Comparison of ENCODE assay signal across 7 cellular contexts in genomic region chr15:74382004-74382816, GRCh38. TPM values are rescaled to one million over a fixed set of nuclear protein-coding genes. Genes with fewer than 3 reads are reported as not detected.
DNase-seq lines count a peak whose midpoint lies in the region; TF ChIP-seq lines count a peak whose summit lies in the region.

No MANE protein-coding gene starts in this region.

- DNase-seq in GM12865 (ENCODE audit: low read depth): peak; percentile 86
- DNase-seq in RPMI7951 (ENCODE audit: low read depth): peak; percentile 76
- DNase-seq in activated T-helper 9 cell treated with anti-CD3 and anti-CD28 coated beads, Interleukin-2, amount 50 U/mL, for 16 hours (ENCODE audit: low read depth): peak; percentile 66
- DNase-seq in fibroblast of the conjunctiva (ENCODE audit: low read depth): peak; percentile 60
- DNase-seq in tibial nerve (ENCODE audit: low spot score in 2 of 2): peak; percentile 75 to 82

- no peak for TF ChIP-seq POLR2A in tibial nerve (IDR thresholded peaks at IDR 0.05)

- WGBS in tibial nerve, 2 donors: 33 to 51% methylated on average over 8 to 13 of the region's 13 CpGs

- peak; percentile 99 for TF ChIP-seq RAD21 in Ishikawa (IDR thresholded peaks at IDR 0.05; ENCODE audit: low read depth)

- H3K27me3 ChIP-seq in neutrophil: peaks cover 18% of the 10 kb centered on the region
- H3K27me3 ChIP-seq in tibial nerve: no peaks in the 10 kb centered on the region

- no peaks in the 10 kb centered on the region for H3K9me3 ChIP-seq in neutrophil
- H3K9me3 ChIP-seq in tibial nerve: no peaks in the 10 kb centered on the region

- H3K4me3 ChIP-seq in GM12865 (ENCODE audit: low read depth, low read length) (no peak overlapping the region), neutrophil (ENCODE audit: low read depth in 1 of 2, low read length in 1 of 2) (no peak overlapping the region), tibial nerve (no peak overlapping the region)

- TF ChIP-seq EP300 in Ishikawa (IDR thresholded peaks at IDR 0.05; ENCODE audit: borderline replicate concordance): no peak
- TF ChIP-seq EP300 in tibial nerve (IDR thresholded peaks at IDR 0.05): no peak

- H3K4me1 ChIP-seq in neutrophil (ENCODE audit: control insufficient read depth in 1 of 2, insufficient read depth in 1 of 2, low read depth in 1 of 2, low read length in 1 of 2) (peaks cover 7 to 16% of the 10 kb centered on the region in 2 experiments), tibial nerve (peaks cover 0 to 40% (median 18%) of the 10 kb centered on the region in 4 donors)

- no peaks in the 10 kb centered on the region for H3K36me3 ChIP-seq in neutrophil
- H3K36me3 ChIP-seq in tibial nerve: no peaks in the 10 kb centered on the region

- H3K27ac ChIP-seq in neutrophil (no peak overlapping the region), tibial nerve (peak overlapping the region in 1 of 4 donors; percentile 9)

- peak; percentile 97 for TF ChIP-seq CTCF in GM12865 (IDR thresholded peaks at IDR 0.05; ENCODE audit: insufficient read depth, low read depth, low read length, missing control alignments)
- peak; percentile 84 for TF ChIP-seq CTCF in neutrophil (IDR thresholded peaks at IDR 0.05)
- peak; percentile 89 to 97 (median 94) for TF ChIP-seq CTCF in tibial nerve (IDR thresholded peaks at IDR 0.05)

TF ChIP-seq in Ishikawa, 13 proteins besides CTCF, POLR2A, EP300 and RAD21:
- TF ChIP-seq CEBPB (IDR thresholded peaks at IDR 0.05) (no peak), ZBTB7A (IDR thresholded peaks at IDR 0.05; ENCODE audit: low read depth) (no peak), FOXM1 (IDR thresholded peaks at IDR 0.05; ENCODE audit: borderline replicate concordance, low read depth) (no peak), YY1 (IDR thresholded peaks at IDR 0.05; ENCODE audit: low read depth) (no peak), TCF12 (IDR thresholded peaks at IDR 0.05; ENCODE audit: low read depth) (0 out of 2 replicates have a peak, but pooled peaks have one; percentile 39)

RNA-seq across cellular contexts. Expression of gene CYP11A1, which starts 14.8 kb away (rescaled TPM):
- not detected in 2 replicates for total RNA-seq in RPMI7951 (2014; rRNA removed; shearing (Covaris generic))
- 1 to 10 TPM; 2.4 to 5.7 (median 4.1) TPM for total RNA-seq in tibial nerve

RNA-seq across cellular contexts. Expression of gene SEMA7A, which starts 51.5 kb away (rescaled TPM):
- total RNA-seq in RPMI7951 (2014; rRNA removed; shearing (Covaris generic)): 20.7 and 20.8 TPM in 2 replicates
- 10 to 100 TPM; 31.8 to 35.6 (median 33.8) TPM for total RNA-seq in tibial nerve
